11 cellular contexts compared by ENCODE assay signal in genomic region chr2:19769513-19769912, GRCh38.
DNase-seq lines count a peak whose midpoint lies in the region; ATAC-seq and TF ChIP-seq lines count a peak whose summit lies in the region.
"Had no signal": no experiment of that assay in that cellular context is flagged by ENCODE, and none has a peak within 500 bp of the region (broad histone marks: within the 10 kb centered on the region; RNA-seq: fewer than 3 reads in every experiment).

No MANE protein-coding gene starts in this region.

- no peaks in the 10 kb centered on the region for H3K27me3 ChIP-seq in BJ (ENCODE audit: control insufficient read depth, insufficient read depth, low read length)
- no peaks in the 10 kb centered on the region for H3K27me3 ChIP-seq in adipocyte (replicated peaks; ENCODE audit: control insufficient read depth, insufficient read depth, low read length)
- H3K27me3 ChIP-seq in ascending aorta: no peaks in the 10 kb centered on the region
- H3K27me3 ChIP-seq: stomach had no signal

- H3K9me3 ChIP-seq in adipocyte (ENCODE audit: control insufficient read depth, low read length) (no peaks in the 10 kb centered on the region), ascending aorta (no peaks in the 10 kb centered on the region)

- CTCF ChIA-PET in BJ (lab: Yijun Ruan, JAX): no interaction called here

- H3K9me3 Mint-ChIP-seq in activated naive CD4-positive, alpha-beta T cell treated with anti-CD3 and anti-CD28 coated beads, Interleukin-2, amount 50 U/mL, for 72 hours: no peaks in the 10 kb centered on the region
- H3K9me3 Mint-ChIP-seq: activated naive CD4-positive, alpha-beta T cell treated with anti-CD3 and anti-CD28 coated beads, Interleukin-2, amount 10 ng/mL, durations not matched to agents 7 days and 5 days had no signal

- POLR2A ChIA-PET in BJ (lab: Charles Lee): no interaction called here

- H3K27ac Mint-ChIP-seq in activated naive CD4-positive, alpha-beta T cell treated with anti-CD3 and anti-CD28 coated beads, Interleukin-2, amount 50 U/mL, for 72 hours: no peak overlapping the region
- H3K27ac Mint-ChIP-seq: activated naive CD4-positive, alpha-beta T cell treated with anti-CD3 and anti-CD28 coated beads, Interleukin-2, amount 10 ng/mL, durations not matched to agents 7 days and 5 days had no signal

- TF ChIP-seq CTCF in BJ (IDR thresholded peaks at IDR 0.05; ENCODE audit: insufficient read depth, low read depth, low read length): peak; percentile 12; the same call in 1 of the 2 replicates
- TF ChIP-seq CTCF in ascending aorta (IDR thresholded peaks at IDR 0.05): peak in 1 of 3 experiments; percentile 9

- no peak overlapping the region for H3K9ac ChIP-seq in adipocyte (ENCODE audit: low read length)

- peak; percentile 27; the same call in 1 of the 2 replicates for TF ChIP-seq RAD21 in Ishikawa (IDR thresholded peaks at IDR 0.05; ENCODE audit: low read depth)

- H3K36me3 ChIP-seq in BJ (ENCODE audit: control insufficient read depth, insufficient read depth, low read length) (no peaks in the 10 kb centered on the region), adipocyte (ENCODE audit: control insufficient read depth, insufficient read depth, low read length, severe bottlenecking) (no peaks in the 10 kb centered on the region), ascending aorta (no peaks in the 10 kb centered on the region)
- H3K36me3 ChIP-seq: stomach had no signal

- ATAC-seq in activated naive CD4-positive, alpha-beta T cell treated with anti-CD3 and anti-CD28 coated beads, Interleukin-2, amount 50 U/mL, for 72 hours: no peak

- H3K4me1 ChIP-seq in adipocyte (ENCODE audit: control insufficient read depth, insufficient read depth, low read length) (peaks cover 11% of the 10 kb centered on the region), ascending aorta (no peaks in the 10 kb centered on the region)
- H3K4me1 ChIP-seq: stomach had no signal

- DNase-seq in BJ (ENCODE audit: low read depth) (no peak), adipocyte (ENCODE audit: low read depth) (peak; percentile 31), kidney glomerular epithelial cell (lab: John Stamatoyannopoulos, UW) (peak; percentile 8), ascending aorta (ENCODE audit: low spot score in 2 of 2) (no peak), iPS-NIHi7 (ENCODE audit: extremely low spot score) (no peak)
- DNase-seq in activated naive CD4-positive, alpha-beta T cell treated with anti-CD3 and anti-CD28 coated beads, Interleukin-2, amount 50 U/mL, for 16 hours: no peak
- no peak for DNase-seq in activated naive CD4-positive, alpha-beta T cell treated with anti-CD3 and anti-CD28 coated beads, Interleukin-2, amount 50 U/mL, for 72 hours (ENCODE audit: low spot score in 2 of 2)
- DNase-seq: activated naive CD4-positive, alpha-beta T cell treated with anti-CD3 and anti-CD28 coated beads, Interleukin-2, amount 10 ng/mL, durations not matched to agents 7 days and 5 days; stimulated activated CD4-positive, alpha-beta T cell treated with anti-CD3 and anti-CD28 coated beads, Interleukin-2, amount 100 ng/mL, for 48 hours; stomach had no signal

- intact Hi-C loops in ascending aorta (cut with DNase I): no loop called here

- no peak overlapping the region for H3K27ac ChIP-seq in ascending aorta
- H3K27ac ChIP-seq: stomach had no signal

- no peaks in the 10 kb centered on the region for H3K36me3 Mint-ChIP-seq in activated naive CD4-positive, alpha-beta T cell treated with anti-CD3 and anti-CD28 coated beads, Interleukin-2, amount 50 U/mL, for 72 hours
- H3K36me3 Mint-ChIP-seq: activated naive CD4-positive, alpha-beta T cell treated with anti-CD3 and anti-CD28 coated beads, Interleukin-2, amount 10 ng/mL, durations not matched to agents 7 days and 5 days had no signal

- TF ChIP-seq EP300 in Ishikawa (IDR thresholded peaks at IDR 0.05; ENCODE audit: borderline replicate concordance): no peak

- H3K4me3 ChIP-seq in BJ (ENCODE audit: low read depth, low read length) (no peak overlapping the region), adipocyte (ENCODE audit: low read length) (no peak overlapping the region), ascending aorta (no peak overlapping the region)
- H3K4me3 ChIP-seq: stomach had no signal

TF ChIP-seq in Ishikawa, 13 proteins besides CTCF, POLR2A, EP300 and RAD21:
- TF ChIP-seq TEAD4 (IDR thresholded peaks at IDR 0.05) (no peak), TCF12 (IDR thresholded peaks at IDR 0.05; ENCODE audit: low read depth) (no peak), EGR1 (IDR thresholded peaks at IDR 0.05) (no peak), FOXM1 (IDR thresholded peaks at IDR 0.05; ENCODE audit: borderline replicate concordance, low read depth) (no peak), TAF1 (IDR thresholded peaks at IDR 0.05; ENCODE audit: low read depth) (no peak), REST (IDR thresholded peaks at IDR 0.05; ENCODE audit: low read depth) (no peak), USF1 (IDR thresholded peaks at IDR 0.05) (no peak), CREB1 (IDR thresholded peaks at IDR 0.05; ENCODE audit: low read depth) (no peak), NFIC (IDR thresholded peaks at IDR 0.05) (no peak), ZBTB7A (IDR thresholded peaks at IDR 0.05; ENCODE audit: low read depth) (no peak), YY1 (IDR thresholded peaks at IDR 0.05; ENCODE audit: low read depth) (no peak), CEBPB (IDR thresholded peaks at IDR 0.05) (no peak)
- TF ChIP-seq, protein P1, sequence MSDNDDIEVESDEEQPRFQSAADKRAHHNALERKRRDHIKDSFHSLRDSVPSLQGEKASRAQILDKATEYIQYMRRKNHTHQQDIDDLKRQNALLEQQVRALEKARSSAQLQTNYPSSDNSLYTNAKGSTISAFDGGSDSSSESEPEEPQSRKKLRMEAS (IDR thresholded peaks at IDR 0.05): no peak

Comparison
In these comparisons a context has a peak if more than half of its experiments do, and no peak if none do; other contexts are left out.
1. DNase-seq: peak in adipocyte (single experiment) and kidney glomerular epithelial cell (single experiment); none in BJ (single experiment), activated naive CD4-positive, alpha-beta T cell treated with anti-CD3 and anti-CD28 coated beads, Interleukin-2, amount 50 U/mL, for 16 hours (single experiment), activated naive CD4-positive, alpha-beta T cell treated with anti-CD3 and anti-CD28 coated beads, Interleukin-2, amount 50 U/mL, for 72 hours (0 of 2), ascending aorta (0 of 2) and iPS-NIHi7 (single experiment).